In the genomic region with DNA sequence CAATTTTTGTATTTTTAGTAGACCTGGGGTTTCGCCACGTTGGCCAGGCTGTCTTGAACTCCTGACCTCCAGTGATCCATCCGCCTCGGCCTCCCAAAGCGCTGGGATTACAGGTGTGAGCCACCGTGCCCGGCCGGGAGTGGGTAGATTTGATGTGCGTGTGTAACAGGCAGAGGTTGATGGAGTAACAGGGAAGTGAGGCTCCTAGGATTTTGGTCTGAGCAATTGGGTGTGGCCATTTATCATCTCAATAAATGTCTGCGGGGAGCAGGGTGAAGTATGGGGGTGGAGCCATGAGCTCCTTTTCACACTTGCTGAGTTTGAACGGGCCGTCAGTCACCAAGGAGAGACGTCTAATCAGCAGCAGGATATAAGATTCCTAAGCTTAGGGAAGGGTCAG, we compare ENCODE assay signal across 10 cellular contexts. TPM values are rescaled to one million over a fixed set of nuclear protein-coding genes. Genes with fewer than 3 reads are reported as not detected.
DNase-seq lines count a peak whose midpoint lies in the region; ATAC-seq, FAIRE-seq and TF ChIP-seq lines count a peak whose summit lies in the region.
"Had no signal": no experiment of that assay in that cellular context is flagged by ENCODE, and none has a peak within 500 bp of the region (broad histone marks: within the 10 kb centered on the region; RNA-seq: fewer than 3 reads in every experiment).

No MANE protein-coding gene starts in this region.

- CTCF ChIA-PET in activated CD4-positive, alpha-beta T cell treated with anti-CD3 and anti-CD28 coated beads for 36 hours (lab: Charles Lee) = interaction anchor here (0.7 kb wide), 1 partner anchor 41 kb away, joined by 5 read pairs; no protein-coding TSS in a partner anchor
- CTCF ChIA-PET in endothelial cell of umbilical vein (lab: Charles Lee) = no interaction called here

- H3K9me3 ChIP-seq in RWPE2 (ENCODE audit: severe bottlenecking) = no peaks in the 10 kb centered on the region
- H3K9me3 ChIP-seq in endothelial cell of umbilical vein (replicated peaks; ENCODE audit: control insufficient read depth, insufficient read depth, low read length) = no peaks in the 10 kb centered on the region
- no peaks in the 10 kb centered on the region for H3K9me3 ChIP-seq in psoas muscle

- peak overlapping the region; percentile 92 for H3K4me3 Mint-ChIP-seq in activated CD4-positive, alpha-beta T cell treated with anti-CD3 and anti-CD28 coated beads for 36 hours

- ATAC-seq in activated CD4-positive, alpha-beta T cell treated with anti-CD3 and anti-CD28 coated beads for 36 hours = no peak
- ATAC-seq in RWPE2 (ENCODE audit: low read depth) (no peak), psoas muscle (no peak)

- intact Hi-C loops in activated CD4-positive, alpha-beta T cell treated with anti-CD3 and anti-CD28 coated beads for 36 hours (cut with DNase I, micrococcal nuclease) = loop anchor here (2.0 to 5.0 kb wide), 4 partner anchors 62 to 388 kb away; partner anchors contain the start of genes GTF3C5 (in 1 of the 2), MED22 (in 1 of the 2), RPL7A (in 1 of the 2) and SURF1 (in 1 of the 2)
- intact Hi-C loops in endothelial cell of umbilical vein (cut with micrococcal nuclease) = no loop called here
- intact Hi-C loops in psoas muscle (cut with DNase I) = loop anchor here in 1 of 2 donors (5.0 kb wide), 2 partner anchors 43 to 58 kb away; partner anchors contain the start of gene SLC2A6

- peak overlapping the region; percentile 64 for H3K4me2 ChIP-seq in endothelial cell of umbilical vein (ENCODE audit: insufficient read depth, low read length)

- TF ChIP-seq POLR2A in endothelial cell of umbilical vein (IDR thresholded peaks at IDR 0.05; ENCODE audit: low read depth, low read length) = no peak

- no peaks in the 10 kb centered on the region for H3K9me3 Mint-ChIP-seq in activated CD4-positive, alpha-beta T cell treated with anti-CD3 and anti-CD28 coated beads for 36 hours (ENCODE audit: low read depth)

- dilution Hi-C loops in endothelial cell of umbilical vein (cut with MboI; ENCODE audit: extremely low pct_ligation_motif_present, low sequenced_read_pairs) = no loop called here

- H3K9me1 ChIP-seq in endothelial cell of umbilical vein (replicated peaks; ENCODE audit: control insufficient read depth, extremely low read depth, insufficient read depth, low read length) = no peaks in the 10 kb centered on the region

- H3K36me3 Mint-ChIP-seq in activated CD4-positive, alpha-beta T cell treated with anti-CD3 and anti-CD28 coated beads for 36 hours (ENCODE audit: low read depth) = peaks cover 27% of the 10 kb centered on the region

- no TSS peak for BruUV-seq in endothelial cell of umbilical vein (replicated peaks; lab: Mats Ljungman, UMichigan)

- peaks cover 34% of the 10 kb centered on the region for H3K79me2 ChIP-seq in endothelial cell of umbilical vein (ENCODE audit: control insufficient read depth, insufficient read depth, low read length)

- H3K4me1 ChIP-seq in RWPE2 (ENCODE audit: insufficient read depth, poor library complexity, severe bottlenecking) (no peaks in the 10 kb centered on the region), endothelial cell of umbilical vein (ENCODE audit: control insufficient read depth, extremely low read depth, insufficient read depth, low read length) (peaks cover 9% of the 10 kb centered on the region), psoas muscle (peaks cover 6% of the 10 kb centered on the region)

- H3K4me1 Mint-ChIP-seq in activated CD4-positive, alpha-beta T cell treated with anti-CD3 and anti-CD28 coated beads for 36 hours = peaks cover 49% of the 10 kb centered on the region

- POLR2A ChIA-PET in activated CD4-positive, alpha-beta T cell treated with anti-CD3 and anti-CD28 coated beads for 36 hours (lab: Charles Lee) = interaction anchor here (0.6 kb wide), 1 partner anchor 57 kb away, joined by 3 read pairs; no protein-coding TSS in a partner anchor
- POLR2A ChIA-PET in endothelial cell of umbilical vein (lab: Charles Lee) = no interaction called here

- DNase-seq in activated CD4-positive, alpha-beta T cell treated with anti-CD3 and anti-CD28 coated beads for 36 hours = no peak
- no peak for DNase-seq in activated CD4-positive, alpha-beta T cell treated with anti-CD3 and anti-CD28 coated beads for 48 hours
- DNase-seq in RWPE2 (ENCODE audit: low spot score) (no peak), endothelial cell of umbilical vein (ENCODE audit: low read depth, low spot score) (no peak), psoas muscle (no peak), NCI-H345 treated with DMSO at 0.1 percent for 48 hours (lab: John Stamatoyannopoulos, UW; ENCODE audit: unreplicated experiment) (no peak), DMS 273 treated with DMSO at 0.1 percent for 48 hours (lab: John Stamatoyannopoulos, UW) (no peak), T-helper 9 cell (no peak)
- DNase-seq: NCI-H1417 treated with DMSO at 0.1 percent for 48 hours had no signal

- TF ChIP-seq CTCF in RWPE2 (IDR thresholded peaks at IDR 0.05; ENCODE audit: poor library complexity, severe bottlenecking) (no peak), endothelial cell of umbilical vein (IDR thresholded peaks at IDR 0.05; ENCODE audit: extremely low read depth in 1 of 2, insufficient read depth in 1 of 2, low read depth in 1 of 2, low read length in 2 of 2) (no peak), psoas muscle (IDR thresholded peaks at IDR 0.05) (no peak)

- no peak overlapping the region for H2AFZ ChIP-seq in endothelial cell of umbilical vein (ENCODE audit: low read depth, low read length)

- 56 to 64% (median 63%) methylated on average over 13 of the region's 13 CpGs for WGBS in psoas muscle, 3 donors

- no peaks in the 10 kb centered on the region for H3K27me3 ChIP-seq in RWPE2 (ENCODE audit: insufficient read depth, poor library complexity, severe bottlenecking)
- H3K27me3 ChIP-seq in endothelial cell of umbilical vein (ENCODE audit: control insufficient read depth in 2 of 2, insufficient read depth in 2 of 2, low read length in 2 of 2) = no peaks in the 10 kb centered on the region
- no peaks in the 10 kb centered on the region for H3K27me3 ChIP-seq in psoas muscle (ENCODE audit: insufficient read depth in 3 of 3, low read length in 2 of 3)

- H3K4me3 ChIP-seq in RWPE2 (ENCODE audit: severe bottlenecking) = peak overlapping the region; percentile 98
- H3K4me3 ChIP-seq in endothelial cell of umbilical vein (replicated peaks in 1 of 3; ENCODE audit: insufficient read depth in 1 of 3, low read depth in 1 of 3, low read length in 3 of 3) = no peak overlapping the region
- peak overlapping the region; percentile 91 for H3K4me3 ChIP-seq in psoas muscle

- FAIRE-seq in endothelial cell of umbilical vein (lab: Jason Lieb, UNC) = peak; percentile 55
- FAIRE-seq: urothelium cell line had no signal

- no peaks in the 10 kb centered on the region for H3K27me3 Mint-ChIP-seq in activated CD4-positive, alpha-beta T cell treated with anti-CD3 and anti-CD28 coated beads for 36 hours

- peaks cover 26% of the 10 kb centered on the region for H3K36me3 ChIP-seq in RWPE2 (ENCODE audit: low read depth)
- peaks cover 6 to 8% of the 10 kb centered on the region in 2 experiments for H3K36me3 ChIP-seq in endothelial cell of umbilical vein (ENCODE audit: control insufficient read depth in 2 of 2, extremely low read depth in 1 of 2, insufficient read depth in 2 of 2, low read length in 2 of 2)
- H3K36me3 ChIP-seq in psoas muscle (ENCODE audit: insufficient read depth in 1 of 2, low read depth in 1 of 2) = peaks cover 3 to 13% of the 10 kb centered on the region in 2 donors

- peak overlapping the region; percentile 93 for H3K27ac Mint-ChIP-seq in activated CD4-positive, alpha-beta T cell treated with anti-CD3 and anti-CD28 coated beads for 36 hours

- no peaks in the 10 kb centered on the region for H4K20me1 ChIP-seq in endothelial cell of umbilical vein (replicated peaks; ENCODE audit: control insufficient read depth, extremely low read depth, insufficient read depth, low read length)

- no peak overlapping the region for H3K9ac ChIP-seq in endothelial cell of umbilical vein (replicated peaks; ENCODE audit: extremely low read depth, insufficient read depth, low read length)

- peak overlapping the region; percentile 39 for H3K27ac ChIP-seq in RWPE2 (ENCODE audit: poor library complexity, severe bottlenecking)
- no peak overlapping the region for H3K27ac ChIP-seq in endothelial cell of umbilical vein (ENCODE audit: insufficient read depth, low read depth, low read length)
- no peak overlapping the region for H3K27ac ChIP-seq in psoas muscle

RNA-seq across cellular contexts. Expression of gene REXO4, which starts 1.2 kb away (rescaled TPM):
- 10 to 100 TPM; 25.9 to 34.3 TPM for total RNA-seq in activated CD4-positive, alpha-beta T cell treated with anti-CD3 and anti-CD28 coated beads for 36 hours
- total RNA-seq in endothelial cell of umbilical vein (27.0 and 29.5 TPM in 2 replicates), psoas muscle (10 to 100 TPM; 23.8 to 31.2 (median 28.6) TPM)
- polyA plus RNA-seq in endothelial cell of umbilical vein (16.9 and 19.5 TPM in 2 replicates), psoas muscle (10 to 100 TPM; 31.7 to 75.2 (median 54.9) TPM)
- 21.5 and 22.3 TPM in 2 replicates for polyA plus RNA-seq in endothelial cell of umbilical vein (2011; cell fraction: cytosol; rRNA removed)
- polyA plus RNA-seq in endothelial cell of umbilical vein (2011; cell fraction: nucleus; rRNA removed) = 12.9 and 17.4 TPM in 2 replicates
- 20.1 and 23.6 TPM in 2 replicates for polyA plus RNA-seq in endothelial cell of umbilical vein (2012)
- 13.4 and 15.3 TPM in 2 replicates for polyA minus RNA-seq in endothelial cell of umbilical vein
- polyA minus RNA-seq in endothelial cell of umbilical vein (2011; cell fraction: cytosol; rRNA and poly(A)+ RNA removed) = 30.8 TPM
- 5.4 and 7.4 TPM in 2 replicates for polyA minus RNA-seq in endothelial cell of umbilical vein (2011; cell fraction: nucleus; rRNA and poly(A)+ RNA removed)

RNA-seq across cellular contexts. Expression of gene ADAMTS13, which starts 3.2 kb away (rescaled TPM):
- 1 to 10 TPM; 1.7 to 2.5 TPM for total RNA-seq in activated CD4-positive, alpha-beta T cell treated with anti-CD3 and anti-CD28 coated beads for 36 hours
- 1.4 and 2.5 TPM in 2 replicates for total RNA-seq in endothelial cell of umbilical vein
- polyA plus RNA-seq in endothelial cell of umbilical vein = 1.5 and 1.8 TPM in 2 replicates
- 0.35 and 0.68 TPM in 2 replicates for polyA plus RNA-seq in endothelial cell of umbilical vein (2011; cell fraction: cytosol; rRNA removed)
- 6.8 and 7.8 TPM in 2 replicates for polyA plus RNA-seq in endothelial cell of umbilical vein (2011; cell fraction: nucleus; rRNA removed)
- 1.6 and 2.4 TPM in 2 replicates for polyA plus RNA-seq in endothelial cell of umbilical vein (2012)
- polyA minus RNA-seq in endothelial cell of umbilical vein = 0.44 and 0.98 TPM in 2 replicates
- 0.61 TPM for polyA minus RNA-seq in endothelial cell of umbilical vein (2011; cell fraction: cytosol; rRNA and poly(A)+ RNA removed)
- polyA minus RNA-seq in endothelial cell of umbilical vein (2011; cell fraction: nucleus; rRNA and poly(A)+ RNA removed) = 0.96 and 1.6 TPM in 2 replicates
- total RNA-seq in psoas muscle = 1 to 10 TPM; 2.0 to 6.7 (median 2.5) TPM
- polyA plus RNA-seq in psoas muscle = 1 to 10 TPM in 2 of 3 donors, under 1 TPM in 1; 0.73 to 2.6 (median 1.8) TPM

RNA-seq across cellular contexts. Expression of gene CACFD1, which starts 40.8 kb away (rescaled TPM):
- total RNA-seq in activated CD4-positive, alpha-beta T cell treated with anti-CD3 and anti-CD28 coated beads for 36 hours = under 1 TPM; 0.87 to 0.90 TPM
- total RNA-seq in endothelial cell of umbilical vein (9.7 and 9.8 TPM in 2 replicates), psoas muscle (1 to 10 TPM; 2.8 to 9.4 (median 7.2) TPM)
- polyA plus RNA-seq in endothelial cell of umbilical vein (11.5 and 14.0 TPM in 2 replicates), psoas muscle (1 to 10 TPM; 4.4 to 7.4 (median 5.6) TPM)
- 8.3 and 10.5 TPM in 2 replicates for polyA plus RNA-seq in endothelial cell of umbilical vein (2011; cell fraction: cytosol; rRNA removed)
- 12.6 and 12.9 TPM in 2 replicates for polyA plus RNA-seq in endothelial cell of umbilical vein (2011; cell fraction: nucleus; rRNA removed)
- 4.2 and 7.4 TPM in 2 replicates for polyA plus RNA-seq in endothelial cell of umbilical vein (2012)
- 15.5 and 23.6 TPM in 2 replicates for polyA minus RNA-seq in endothelial cell of umbilical vein
- 4.8 TPM for polyA minus RNA-seq in endothelial cell of umbilical vein (2011; cell fraction: cytosol; rRNA and poly(A)+ RNA removed)
- 12.0 and 13.8 TPM in 2 replicates for polyA minus RNA-seq in endothelial cell of umbilical vein (2011; cell fraction: nucleus; rRNA and poly(A)+ RNA removed)

RNA-seq across cellular contexts. Expression of gene STKLD1, which starts 42.8 kb away (rescaled TPM):
- total RNA-seq in activated CD4-positive, alpha-beta T cell treated with anti-CD3 and anti-CD28 coated beads for 36 hours = under 1 TPM; 0.40 to 0.82 TPM
- total RNA-seq in endothelial cell of umbilical vein (0.77 and 0.85 TPM in 2 replicates), psoas muscle (under 1 TPM; 0.28 to 0.69 (median 0.46) TPM)
- polyA plus RNA-seq in endothelial cell of umbilical vein (0.29 and 0.67 TPM in 2 replicates), psoas muscle (under 1 TPM; 0.07 to 0.69 (median 0.46) TPM)
- 0.34 and 0.39 TPM in 2 replicates for polyA plus RNA-seq in endothelial cell of umbilical vein (2011; cell fraction: cytosol; rRNA removed)
- 0.96 and 1.7 TPM in 2 replicates for polyA plus RNA-seq in endothelial cell of umbilical vein (2011; cell fraction: nucleus; rRNA removed)
- 0.95 and 1.1 TPM in 2 replicates for polyA plus RNA-seq in endothelial cell of umbilical vein (2012)
- 1.5 TPM in 1 of 2 replicates, not detected in the other for polyA minus RNA-seq in endothelial cell of umbilical vein
- not detected for polyA minus RNA-seq in endothelial cell of umbilical vein (2011; cell fraction: cytosol; rRNA and poly(A)+ RNA removed)
- not detected in 2 replicates for polyA minus RNA-seq in endothelial cell of umbilical vein (2011; cell fraction: nucleus; rRNA and poly(A)+ RNA removed)

RNA-seq across cellular contexts. Expression of gene SURF4, which starts 43.1 kb away (rescaled TPM):
- total RNA-seq in activated CD4-positive, alpha-beta T cell treated with anti-CD3 and anti-CD28 coated beads for 36 hours = 100 to 1,000 TPM; 283 to 349 TPM
- total RNA-seq in endothelial cell of umbilical vein (216 and 230 TPM in 2 replicates), psoas muscle (10 to 100 TPM; 45.6 to 69.4 (median 66.8) TPM)
- polyA plus RNA-seq in endothelial cell of umbilical vein (358 and 360 TPM in 2 replicates), psoas muscle (100 to 1,000 TPM in 1 of 3 donors, 10 to 100 TPM in 2; 47.9 to 120 (median 88.0) TPM)
- 247 and 250 TPM in 2 replicates for polyA plus RNA-seq in endothelial cell of umbilical vein (2011; cell fraction: cytosol; rRNA removed)
- 164 and 168 TPM in 2 replicates for polyA plus RNA-seq in endothelial cell of umbilical vein (2011; cell fraction: nucleus; rRNA removed)
- polyA plus RNA-seq in endothelial cell of umbilical vein (2012) = 235 and 251 TPM in 2 replicates
- 415 and 432 TPM in 2 replicates for polyA minus RNA-seq in endothelial cell of umbilical vein
- 157 TPM for polyA minus RNA-seq in endothelial cell of umbilical vein (2011; cell fraction: cytosol; rRNA and poly(A)+ RNA removed)
- 82.9 and 97.5 TPM in 2 replicates for polyA minus RNA-seq in endothelial cell of umbilical vein (2011; cell fraction: nucleus; rRNA and poly(A)+ RNA removed)

Comparison
In these comparisons a context has a peak if more than half of its experiments do, and no peak if none do; other contexts are left out.
1. H3K4me3 ChIP-seq: peak in RWPE2 (single experiment) and psoas muscle (single experiment); none in endothelial cell of umbilical vein (0 of 3).